8 cellular contexts compared by ENCODE assay signal in genomic region chr10:73743327-73743904, GRCh38. TPM values are rescaled to one million over a fixed set of nuclear protein-coding genes. Genes with fewer than 3 reads are reported as not detected.
DNase-seq lines count a peak whose midpoint lies in the region; ATAC-seq lines count a peak whose summit lies in the region.

No MANE protein-coding gene starts in this region.

- H3K27me3 Mint-ChIP-seq in activated naive CD8-positive, alpha-beta T cell treated with anti-CD3 and anti-CD28 coated beads for 36 hours, result no peaks in the 10 kb centered on the region
- peaks cover 4 to 9% (median 7%) of the 10 kb centered on the region in 3 donors for H3K27me3 Mint-ChIP-seq in immature natural killer cell (ENCODE audit: low read depth in 3 of 3)
- no peaks in the 10 kb centered on the region for H3K27me3 Mint-ChIP-seq in stimulated activated naive CD8-positive, alpha-beta T cell treated with anti-CD3 and anti-CD28 coated beads, Interleukin-15, amount 100 ng/mL, for 72 hours

- H3K4me3 ChIP-seq in HUES6 (ENCODE audit: low read depth, low read length), result peak overlapping the region; percentile 89

- ATAC-seq in stimulated activated naive CD8-positive, alpha-beta T cell treated with anti-CD3 and anti-CD28 coated beads, Interleukin-15, amount 100 ng/mL, for 72 hours, result no peak
- no peak for ATAC-seq in GM21390 (IDR thresholded peaks at IDR 0.05; ENCODE audit: unreplicated experiment)

- peak overlapping the region; percentile 92 for H3K27ac ChIP-seq in HUES6 (ENCODE audit: low read depth, low read length)

- no peaks in the 10 kb centered on the region for H3K27me3 ChIP-seq in HUES6 (ENCODE audit: control insufficient read depth, insufficient read depth, low read length)

- no peak for DNase-seq in activated naive CD8-positive, alpha-beta T cell treated with anti-CD3 and anti-CD28 coated beads for 36 hours
- DNase-seq in immature natural killer cell (no peak), nucleus accumbens (lab: John Stamatoyannopoulos, UW) (no peak), OCI-M2 (lab: John Stamatoyannopoulos, UW; ENCODE audit: unreplicated experiment) (no peak)
- no peak for DNase-seq in stimulated activated naive CD8-positive, alpha-beta T cell treated with anti-CD3 and anti-CD28 coated beads, Interleukin-15, amount 100 ng/mL, for 72 hours
- DNase-seq in stimulated activated CD4-positive, alpha-beta T cell treated with anti-CD3 and anti-CD28 coated beads, Interleukin-4, amount 100 ng/mL, for 4 hours, result no peak

- H3K4me1 Mint-ChIP-seq in activated naive CD8-positive, alpha-beta T cell treated with anti-CD3 and anti-CD28 coated beads for 36 hours, result peaks cover 28% of the 10 kb centered on the region
- peaks cover 38 to 44% of the 10 kb centered on the region in 2 donors for H3K4me1 Mint-ChIP-seq in immature natural killer cell
- H3K4me1 Mint-ChIP-seq in stimulated activated naive CD8-positive, alpha-beta T cell treated with anti-CD3 and anti-CD28 coated beads, Interleukin-15, amount 100 ng/mL, for 72 hours, result peaks cover 36% of the 10 kb centered on the region

- peak overlapping the region; percentile 90 for H3K4me3 Mint-ChIP-seq in activated naive CD8-positive, alpha-beta T cell treated with anti-CD3 and anti-CD28 coated beads for 36 hours
- H3K4me3 Mint-ChIP-seq in immature natural killer cell, result peak overlapping the region; percentile 99 to 100 (median 100)
- H3K4me3 Mint-ChIP-seq in stimulated activated naive CD8-positive, alpha-beta T cell treated with anti-CD3 and anti-CD28 coated beads, Interleukin-15, amount 100 ng/mL, for 72 hours, result peak overlapping the region; percentile 97 to 98

- H3K9ac ChIP-seq in HUES6 (ENCODE audit: low read length), result peak overlapping the region; percentile 91

- H3K9me3 ChIP-seq in HUES6 (ENCODE audit: control insufficient read depth, insufficient read depth, low read depth, low read length), result no peaks in the 10 kb centered on the region

- peaks cover 21% of the 10 kb centered on the region for H3K36me3 Mint-ChIP-seq in activated naive CD8-positive, alpha-beta T cell treated with anti-CD3 and anti-CD28 coated beads for 36 hours
- H3K36me3 Mint-ChIP-seq in immature natural killer cell, result peaks cover 0 to 4% (median 4%) of the 10 kb centered on the region in 3 donors

- H3K36me3 ChIP-seq in HUES6 (ENCODE audit: control insufficient read depth, insufficient read depth, low read length), result peaks cover 13% of the 10 kb centered on the region

- H3K4me1 ChIP-seq in HUES6 (ENCODE audit: control insufficient read depth, insufficient read depth, low read length), result peaks cover 25% of the 10 kb centered on the region

- H3K27ac Mint-ChIP-seq in activated naive CD8-positive, alpha-beta T cell treated with anti-CD3 and anti-CD28 coated beads for 36 hours, result peak overlapping the region; percentile 99
- peak overlapping the region; percentile 99 to 100 (median 100) for H3K27ac Mint-ChIP-seq in immature natural killer cell
- H3K27ac Mint-ChIP-seq in stimulated activated naive CD8-positive, alpha-beta T cell treated with anti-CD3 and anti-CD28 coated beads, Interleukin-15, amount 100 ng/mL, for 72 hours, result peak overlapping the region; percentile 100

- no peaks in the 10 kb centered on the region for H3K9me3 Mint-ChIP-seq in activated naive CD8-positive, alpha-beta T cell treated with anti-CD3 and anti-CD28 coated beads for 36 hours
- H3K9me3 Mint-ChIP-seq in immature natural killer cell, result no peaks in the 10 kb centered on the region
- H3K9me3 Mint-ChIP-seq in stimulated activated naive CD8-positive, alpha-beta T cell treated with anti-CD3 and anti-CD28 coated beads, Interleukin-15, amount 100 ng/mL, for 72 hours, result no peaks in the 10 kb centered on the region

RNA-seq across cellular contexts. Expression of gene SEC24C, which starts 0.8 kb away (rescaled TPM):
- 10 to 100 TPM; 74.6 to 74.9 TPM for total RNA-seq in activated naive CD8-positive, alpha-beta T cell treated with anti-CD3 and anti-CD28 coated beads for 36 hours
- polyA plus RNA-seq in immature natural killer cell, result 10 to 100 TPM; 15.5 to 77.7 (median 21.3) TPM

RNA-seq across cellular contexts. Expression of gene CHCHD1, which starts 38.4 kb away (rescaled TPM):
- 10 to 100 TPM; 34.8 to 38.6 TPM for total RNA-seq in activated naive CD8-positive, alpha-beta T cell treated with anti-CD3 and anti-CD28 coated beads for 36 hours
- 10 to 100 TPM; 24.8 to 46.9 (median 42.7) TPM for polyA plus RNA-seq in immature natural killer cell

RNA-seq across cellular contexts. Expression of gene ZSWIM8, which starts 42.0 kb away (rescaled TPM):
- 10 to 100 TPM; 31.0 to 35.5 TPM for total RNA-seq in activated naive CD8-positive, alpha-beta T cell treated with anti-CD3 and anti-CD28 coated beads for 36 hours
- polyA plus RNA-seq in immature natural killer cell, result 10 to 100 TPM in 2 of 3 donors, 1 to 10 TPM in 1; 7.3 to 44.7 (median 14.8) TPM

RNA-seq across cellular contexts. Expression of gene AGAP5, which starts 45.5 kb away (rescaled TPM):
- total RNA-seq in activated naive CD8-positive, alpha-beta T cell treated with anti-CD3 and anti-CD28 coated beads for 36 hours, result 1 to 10 TPM; 5.4 to 6.7 TPM
- under 1 TPM in 1 of 3 donors, not detected in 2; 0.37 TPM for polyA plus RNA-seq in immature natural killer cell
